8 cellular contexts compared by ENCODE assay signal in the genomic region with DNA sequence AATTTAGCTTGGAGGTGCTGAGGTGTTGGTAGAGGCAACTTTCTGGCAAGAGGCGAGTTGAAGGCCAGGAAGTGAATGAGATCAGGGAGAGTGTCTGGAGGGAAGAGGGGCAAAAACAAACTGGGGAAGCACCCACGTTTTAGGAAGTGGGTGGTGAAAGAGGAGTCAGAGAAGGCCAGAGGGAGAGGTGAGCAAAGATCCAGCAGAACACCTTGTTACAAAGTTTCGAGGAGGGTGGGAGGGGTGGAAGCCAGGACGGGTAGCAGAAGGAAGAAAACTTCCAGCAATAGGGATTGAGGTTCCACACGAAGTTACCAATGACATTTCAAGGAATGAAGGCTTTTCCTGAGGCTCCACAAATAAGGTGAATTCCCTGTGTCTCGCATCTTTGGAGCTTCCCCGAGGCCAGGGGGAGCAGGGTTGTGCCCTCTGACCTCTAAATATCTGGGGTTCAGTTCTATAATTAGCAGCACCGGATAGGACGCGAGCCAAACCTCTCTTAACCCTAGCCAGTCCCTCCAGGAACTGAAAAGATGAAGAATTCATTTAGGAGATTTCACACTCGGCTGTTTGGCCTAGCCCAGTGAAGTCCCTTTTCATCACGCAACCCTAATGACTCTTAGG. TPM values are rescaled to one million over a fixed set of nuclear protein-coding genes. Genes with fewer than 3 reads are reported as not detected.
A peak's percentile ranks its signal among the peaks of the same experiment; 100 is the strongest.
DNase-seq lines count a peak whose midpoint lies in the region; ATAC-seq and TF ChIP-seq lines count a peak whose summit lies in the region.

No MANE protein-coding gene starts in this region.

- TF ChIP-seq EP300 in neural cell (conservative IDR thresholded peaks at IDR 0.05; ENCODE audit: poor library complexity, severe bottlenecking) = no peak

- no peaks in the 10 kb centered on the region for H3K9me3 ChIP-seq in CD8-positive, alpha-beta T cell (ENCODE audit: low read length)
- H3K9me3 ChIP-seq in MM.1S (replicated peaks; ENCODE audit: insufficient read depth, low read length) (no peaks in the 10 kb centered on the region), colonic mucosa (no peaks in the 10 kb centered on the region), neural cell (ENCODE audit: low read length) (no peaks in the 10 kb centered on the region), prostate gland (no peaks in the 10 kb centered on the region)

- no peaks in the 10 kb centered on the region for H3K9me2 ChIP-seq in MM.1S (replicated peaks; ENCODE audit: insufficient read depth, low read length)
- no peaks in the 10 kb centered on the region for H3K9me2 ChIP-seq in neural cell (ENCODE audit: insufficient read depth, low read length)

- H3K4me3 ChIP-seq in CD8-positive, alpha-beta T cell (ENCODE audit: low read depth, low read length) = peak overlapping the region; percentile 29
- peak overlapping the region; percentile 27 for H3K4me3 ChIP-seq in MM.1S (ENCODE audit: low read length)
- peak overlapping the region; percentile 84 for H3K4me3 ChIP-seq in colonic mucosa
- peak overlapping the region; percentile 99 for H3K4me3 ChIP-seq in neural cell (ENCODE audit: low read length)
- H3K4me3 ChIP-seq in prostate gland = peak overlapping the region in 1 of 2 donors; percentile 73

- TF ChIP-seq RAD21 in neural cell (conservative IDR thresholded peaks at IDR 0.05) = no peak

- no peaks in the 10 kb centered on the region for H3K36me3 Mint-ChIP-seq in CD8-positive, alpha-beta T cell

- no peaks in the 10 kb centered on the region for H3F3A ChIP-seq in MM.1S (ENCODE audit: insufficient read depth, low read length)
- H3F3A ChIP-seq in neural cell (ENCODE audit: insufficient read depth, low read length, poor library complexity, severe bottlenecking) = no peaks in the 10 kb centered on the region

- H3K9ac ChIP-seq in MM.1S (ENCODE audit: low read length) (peak overlapping the region; percentile 26; the same call in 1 of the 2 replicates), colonic mucosa (ENCODE audit: low read depth in 2 of 2, low read length in 2 of 2) (peak overlapping the region in 1 of 2 donors; percentile 54), neural cell (ENCODE audit: low read length) (no peak overlapping the region)

- CTCF ChIA-PET in CD8-positive, alpha-beta T cell (lab: Charles Lee) = interaction anchor here (0.7 to 3.1 kb wide), 7 partner anchors 8 to 101 kb away, joined by 3 to 25 read pairs (median 4); no protein-coding TSS in a partner anchor

- H3K27ac ChIP-seq in CD8-positive, alpha-beta T cell (ENCODE audit: low read depth, low read length) = no peak overlapping the region
- peak overlapping the region; percentile 7; the same call in 1 of the 2 replicates for H3K27ac ChIP-seq in MM.1S (ENCODE audit: low read length)
- H3K27ac ChIP-seq in colonic mucosa = no peak overlapping the region
- H3K27ac ChIP-seq in neural cell (ENCODE audit: low read length) = no peak overlapping the region
- no peak overlapping the region for H3K27ac ChIP-seq in prostate gland

- H3K27me3 ChIP-seq in CD8-positive, alpha-beta T cell (ENCODE audit: insufficient read depth, low read length) = no peaks in the 10 kb centered on the region
- H3K27me3 ChIP-seq in MM.1S (replicated peaks; ENCODE audit: insufficient read depth, low read length) (no peaks in the 10 kb centered on the region), colonic mucosa (no peaks in the 10 kb centered on the region), neural cell (ENCODE audit: insufficient read depth, low read depth, low read length) (no peaks in the 10 kb centered on the region), prostate gland (replicated peaks; ENCODE audit: insufficient read depth) (no peaks in the 10 kb centered on the region)

- WGBS in prostate gland = 19% methylated on average over 12 of the region's 12 CpGs

- peaks cover 47% of the 10 kb centered on the region for H3K4me1 ChIP-seq in CD8-positive, alpha-beta T cell (ENCODE audit: insufficient read depth, low read length)
- peaks cover 16% of the 10 kb centered on the region for H3K4me1 ChIP-seq in MM.1S (ENCODE audit: low read length)
- H3K4me1 ChIP-seq in colonic mucosa = peaks cover 20% of the 10 kb centered on the region
- no peaks in the 10 kb centered on the region for H3K4me1 ChIP-seq in prostate gland (replicated peaks)

- no peaks in the 10 kb centered on the region for H3K36me3 ChIP-seq in CD8-positive, alpha-beta T cell (ENCODE audit: insufficient read depth, low read length)
- H3K36me3 ChIP-seq in MM.1S (replicated peaks; ENCODE audit: insufficient read depth, low read length) (no peaks in the 10 kb centered on the region), colonic mucosa (no peaks in the 10 kb centered on the region), neural cell (ENCODE audit: insufficient read depth, low read length) (no peaks in the 10 kb centered on the region), prostate gland (no peaks in the 10 kb centered on the region)

- no peak for TF ChIP-seq POLR2A in prostate gland (IDR thresholded peaks at IDR 0.05)

- H4K20me1 ChIP-seq in MM.1S (ENCODE audit: insufficient read depth, low read length) (no peaks in the 10 kb centered on the region; the same call in 1 of the 2 replicates), neural cell (ENCODE audit: insufficient read depth) (no peaks in the 10 kb centered on the region)

- no peaks in the 10 kb centered on the region for H3K9me3 Mint-ChIP-seq in CD8-positive, alpha-beta T cell

- peaks cover 44% of the 10 kb centered on the region for H3K4me1 Mint-ChIP-seq in CD8-positive, alpha-beta T cell (ENCODE audit: low read depth)

- intact Hi-C loops in CD8-positive, alpha-beta T cell (cut with DNase I, micrococcal nuclease) = loop anchor here (1.0 to 2.0 kb wide), 9 partner anchors 10 to 260 kb away; partner anchors contain the start of genes DNAJC8 (in 2 of the 2), ATP5IF1 (in 1 of the 2) and PHACTR4 (in 1 of the 2)
- intact Hi-C loops in colonic mucosa (cut with DNase I) (no loop called here), prostate gland (cut with DNase I) (loop anchor here (10.0 kb wide), 1 partner anchor 346 kb away; no protein-coding TSS in a partner anchor)

- no peak for TF ChIP-seq CTCF in CD8-positive, alpha-beta T cell (IDR thresholded peaks at IDR 0.05)
- TF ChIP-seq CTCF in MM.1S (IDR thresholded peaks at IDR 0.05; ENCODE audit: low read length) = no peak
- no peak for TF ChIP-seq CTCF in colonic mucosa (IDR thresholded peaks at IDR 0.05)
- no peak for TF ChIP-seq CTCF in neural cell (IDR thresholded peaks at IDR 0.05; ENCODE audit: poor library complexity, severe bottlenecking)
- TF ChIP-seq CTCF in prostate gland (IDR thresholded peaks at IDR 0.05) = no peak

- H3K27me3 Mint-ChIP-seq in CD8-positive, alpha-beta T cell (ENCODE audit: low read depth) = no peaks in the 10 kb centered on the region

- H3K79me2 ChIP-seq in MM.1S (ENCODE audit: low read length) (peaks cover 42% of the 10 kb centered on the region), neural cell (replicated peaks; ENCODE audit: insufficient read depth, low read length) (peaks cover 25% of the 10 kb centered on the region)

- POLR2A ChIA-PET in CD8-positive, alpha-beta T cell (lab: Charles Lee) = interaction anchor here (0.8 to 3.9 kb wide), 8 partner anchors 8 to 70 kb away, joined by 3 to 33 read pairs (median 5); partner anchors contain the start of genes ATP5IF1 and MED18

- no peak for ATAC-seq in CD8-positive, alpha-beta T cell
- ATAC-seq in GM21360 (IDR thresholded peaks at IDR 0.05; ENCODE audit: unreplicated experiment) = no peak

- DNase-seq in CD8-positive, alpha-beta T cell = no peak
- DNase-seq in MM.1S (no peak), colonic mucosa (no peak), prostate gland (ENCODE audit: low spot score) (no peak), NCI-H69 (lab: John Stamatoyannopoulos, UW) (no peak), NCI-H446 treated with DMSO at 0.1 percent for 48 hours (lab: John Stamatoyannopoulos, UW) (no peak)

- H3K27ac Mint-ChIP-seq in CD8-positive, alpha-beta T cell = peak overlapping the region; percentile 64

- H2AFZ ChIP-seq in MM.1S (ENCODE audit: low read length) (peak overlapping the region; percentile 74), neural cell (ENCODE audit: low read depth, low read length) (no peak overlapping the region)

- peak overlapping the region; percentile 85 for H3K4me3 Mint-ChIP-seq in CD8-positive, alpha-beta T cell

- H3K4me2 ChIP-seq in MM.1S (ENCODE audit: low read depth, low read length) (peak overlapping the region; percentile 79), neural cell (ENCODE audit: low read length) (no peak overlapping the region)

TF ChIP-seq in neural cell, 6 proteins besides CTCF, POLR2A, EP300 and RAD21 (continues in another document):
- TF ChIP-seq EZH2 (IDR thresholded peaks at IDR 0.05; ENCODE audit: borderline replicate concordance, insufficient read depth, low read length, poor library complexity, severe bottlenecking) = no peak

RNA-seq across cellular contexts. Expression of gene SESN2, which starts 0.6 kb away (rescaled TPM):
- total RNA-seq in CD8-positive, alpha-beta T cell = 10 to 100 TPM; 15.0 to 15.3 TPM
- total RNA-seq in colonic mucosa = 10 to 100 TPM; 34.0 to 34.6 TPM
- 7.7 and 9.3 TPM in 2 replicates for polyA plus RNA-seq in neural cell
- polyA minus RNA-seq in neural cell = 13.0 and 14.1 TPM in 2 replicates
- total RNA-seq in prostate gland = 10 to 100 TPM; 11.2 to 27.5 TPM

RNA-seq across cellular contexts. Expression of gene ATP5IF1, which starts 22.8 kb away (rescaled TPM):
- total RNA-seq in CD8-positive, alpha-beta T cell = 10 to 100 TPM; 66.1 to 69.3 TPM
- 100 to 1,000 TPM; 326 to 331 TPM for total RNA-seq in colonic mucosa
- polyA plus RNA-seq in neural cell = 429 and 448 TPM in 2 replicates
- polyA minus RNA-seq in neural cell = 74.7 and 88.0 TPM in 2 replicates
- 100 to 1,000 TPM; 171 to 390 TPM for total RNA-seq in prostate gland

RNA-seq across cellular contexts. Expression of gene DNAJC8, which starts 25.9 kb away (rescaled TPM):
- 10 to 100 TPM; 57.1 to 64.2 TPM for total RNA-seq in CD8-positive, alpha-beta T cell
- total RNA-seq in colonic mucosa (10 to 100 TPM; 53.1 to 57.2 TPM), prostate gland (10 to 100 TPM; 43.7 to 60.3 TPM)
- 150 and 184 TPM in 2 replicates for polyA plus RNA-seq in neural cell
- polyA minus RNA-seq in neural cell = 77.4 and 82.0 TPM in 2 replicates
